14 cellular contexts compared by ENCODE assay signal in the genomic region with DNA sequence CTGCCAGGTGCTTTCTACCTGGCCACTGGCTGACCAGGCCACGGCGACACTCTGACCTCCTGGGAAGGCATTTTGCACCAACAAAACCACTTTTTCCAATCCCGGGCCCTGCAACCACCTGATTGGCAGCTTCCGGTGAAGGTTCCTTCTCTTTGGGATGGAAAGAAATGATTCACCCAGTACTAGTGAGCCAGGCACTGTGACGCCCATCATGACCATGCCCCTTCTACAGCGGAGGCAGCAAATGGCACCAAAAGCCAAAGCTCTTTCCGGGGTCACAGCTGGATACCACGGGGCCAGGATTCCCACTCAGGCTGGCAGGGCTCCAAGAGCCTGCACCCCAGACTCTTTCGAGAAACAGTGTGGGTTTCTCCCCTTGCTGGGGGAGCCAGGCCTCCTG. TPM values are rescaled to one million over a fixed set of nuclear protein-coding genes. Genes with fewer than 3 reads are reported as not detected.
DNase-seq lines count a peak whose midpoint lies in the region; ATAC-seq and FAIRE-seq lines count a peak whose summit lies in the region.
"Had no signal": no experiment of that assay in that cellular context is flagged by ENCODE, and none has a peak within 500 bp of the region (broad histone marks: within the 10 kb centered on the region; RNA-seq: fewer than 3 reads in every experiment).

No MANE protein-coding gene starts in this region.

- H3K9me3 ChIP-seq in subcutaneous abdominal adipose tissue (ENCODE audit: control insufficient read depth in 5 of 5, low read length in 5 of 5), result no peaks in the 10 kb centered on the region
- no peaks in the 10 kb centered on the region for H3K9me3 ChIP-seq in small intestine (ENCODE audit: control insufficient read depth, low read depth)

- 69 to 71% (median 70%) methylated on average over 9 of the region's 9 CpGs for WGBS in small intestine, 3 donors

- peak overlapping the region; percentile 95 for H3K27ac ChIP-seq in subcutaneous abdominal adipose tissue (ENCODE audit: low read depth, low read length)
- peak overlapping the region in 1 of 2 donors; percentile 93 for H3K27ac ChIP-seq in small intestine (ENCODE audit: low read depth in 1 of 2, low read length in 1 of 2)
- H3K27ac ChIP-seq: hepatocyte, SK-N-MC had no signal

- H3K27me3 Mint-ChIP-seq in activated naive CD4-positive, alpha-beta T cell treated with anti-CD3 and anti-CD28 coated beads for 36 hours (ENCODE audit: low read depth), result no peaks in the 10 kb centered on the region
- H3K27me3 Mint-ChIP-seq in activated T-helper 17 cell treated with anti-CD3 and anti-CD28 coated beads, Interleukin-2, amount 50 U/mL, for 72 hours, result no peaks in the 10 kb centered on the region
- H3K27me3 Mint-ChIP-seq in immature natural killer cell (ENCODE audit: low read depth in 3 of 3), result peaks cover 12 to 16% (median 14%) of the 10 kb centered on the region in 3 donors

- H3K36me3 ChIP-seq in subcutaneous abdominal adipose tissue (ENCODE audit: control insufficient read depth in 5 of 5, insufficient read depth in 5 of 5, low read length in 5 of 5) (peaks cover 0 to 44% (median 32%) of the 10 kb centered on the region in 5 donors), small intestine (ENCODE audit: control insufficient read depth in 2 of 2, insufficient read depth in 2 of 2, low read length in 2 of 2) (peaks cover 0 to 2% of the 10 kb centered on the region in 2 donors)

- peak overlapping the region in 2 of 5 donors; percentile 44 to 54 for H3K4me3 ChIP-seq in subcutaneous abdominal adipose tissue (ENCODE audit: low read depth in 1 of 5, low read length in 5 of 5)
- no peak overlapping the region for H3K4me3 ChIP-seq in small intestine (ENCODE audit: low read depth in 1 of 2, low read length in 2 of 2)
- H3K4me3 ChIP-seq: hepatocyte, SK-N-MC had no signal

- peak overlapping the region in 4 of 5 donors; percentile 16 to 80 (median 48) for H3K9ac ChIP-seq in subcutaneous abdominal adipose tissue (ENCODE audit: low read length in 5 of 5)

- H3K27me3 ChIP-seq in subcutaneous abdominal adipose tissue (ENCODE audit: control insufficient read depth in 5 of 5, insufficient read depth in 4 of 5, low read length in 5 of 5) (no peaks in the 10 kb centered on the region), small intestine (ENCODE audit: control insufficient read depth in 2 of 2, insufficient read depth in 2 of 2, low read length in 2 of 2) (no peaks in the 10 kb centered on the region)
- H3K27me3 ChIP-seq: hepatocyte had no signal

- H3K4me3 Mint-ChIP-seq in activated naive CD4-positive, alpha-beta T cell treated with anti-CD3 and anti-CD28 coated beads for 36 hours, result peak overlapping the region; percentile 80
- peak overlapping the region; percentile 94 for H3K4me3 Mint-ChIP-seq in activated T-helper 17 cell treated with anti-CD3 and anti-CD28 coated beads, Interleukin-2, amount 50 U/mL, for 72 hours
- H3K4me3 Mint-ChIP-seq in immature natural killer cell, result peak overlapping the region; percentile 35 to 95 (median 65)
- H3K4me3 Mint-ChIP-seq: nephron progenitor cell had no signal

- peak overlapping the region; percentile 100 for H3K27ac Mint-ChIP-seq in activated naive CD4-positive, alpha-beta T cell treated with anti-CD3 and anti-CD28 coated beads for 36 hours
- peak overlapping the region; percentile 98 for H3K27ac Mint-ChIP-seq in activated T-helper 17 cell treated with anti-CD3 and anti-CD28 coated beads, Interleukin-2, amount 50 U/mL, for 72 hours
- H3K27ac Mint-ChIP-seq in immature natural killer cell, result peak overlapping the region; percentile 45 to 100 (median 99)
- H3K27ac Mint-ChIP-seq: nephron progenitor cell had no signal

- H3K4me1 ChIP-seq in subcutaneous abdominal adipose tissue (ENCODE audit: control insufficient read depth in 5 of 5, insufficient read depth in 5 of 5, low read length in 5 of 5) (peaks cover 16 to 87% (median 83%) of the 10 kb centered on the region in 5 donors), small intestine (ENCODE audit: control insufficient read depth in 2 of 2, insufficient read depth in 1 of 2, low read depth in 1 of 2, low read length in 1 of 2) (peaks cover 3 to 15% of the 10 kb centered on the region in 2 donors)

- CTCF ChIA-PET in activated naive CD4-positive, alpha-beta T cell treated with anti-CD3 and anti-CD28 coated beads for 36 hours (lab: Charles Lee), result no interaction called here

- no peak for DNase-seq in activated naive CD4-positive, alpha-beta T cell treated with anti-CD3 and anti-CD28 coated beads for 36 hours
- no peak for DNase-seq in activated naive CD4-positive, alpha-beta T cell (lab: John Stamatoyannopoulos, UW)
- DNase-seq in immature natural killer cell (no peak), small intestine (no peak), superior temporal gyrus (ENCODE audit: extremely low spot score) (no peak), retina (no peak)
- DNase-seq: NCI-H510A treated with DMSO at 0.1 percent for 48 hours; nephron progenitor cell; stimulated activated CD4-positive, alpha-beta T cell treated with anti-CD3 and anti-CD28 coated beads, Interleukin-2, amount 100 ng/mL, for 48 hours had no signal

- peaks cover 34% of the 10 kb centered on the region for H3K36me3 Mint-ChIP-seq in activated naive CD4-positive, alpha-beta T cell treated with anti-CD3 and anti-CD28 coated beads for 36 hours (ENCODE audit: low read depth)
- peaks cover 67% of the 10 kb centered on the region for H3K36me3 Mint-ChIP-seq in activated T-helper 17 cell treated with anti-CD3 and anti-CD28 coated beads, Interleukin-2, amount 50 U/mL, for 72 hours (ENCODE audit: low read depth)
- H3K36me3 Mint-ChIP-seq in immature natural killer cell, result peaks cover 0 to 9% (median 4%) of the 10 kb centered on the region in 3 donors

- ATAC-seq in activated T-helper 17 cell treated with anti-CD3 and anti-CD28 coated beads, Interleukin-2, amount 50 U/mL, for 72 hours (replicated peaks), result no peak

- H3K9me3 Mint-ChIP-seq in activated naive CD4-positive, alpha-beta T cell treated with anti-CD3 and anti-CD28 coated beads for 36 hours, result no peaks in the 10 kb centered on the region
- no peaks in the 10 kb centered on the region for H3K9me3 Mint-ChIP-seq in activated T-helper 17 cell treated with anti-CD3 and anti-CD28 coated beads, Interleukin-2, amount 50 U/mL, for 72 hours
- no peaks in the 10 kb centered on the region for H3K9me3 Mint-ChIP-seq in immature natural killer cell
- H3K9me3 Mint-ChIP-seq: nephron progenitor cell had no signal

- H3K4me1 Mint-ChIP-seq in activated naive CD4-positive, alpha-beta T cell treated with anti-CD3 and anti-CD28 coated beads for 36 hours (ENCODE audit: low read depth), result peaks cover 70% of the 10 kb centered on the region
- H3K4me1 Mint-ChIP-seq in activated T-helper 17 cell treated with anti-CD3 and anti-CD28 coated beads, Interleukin-2, amount 50 U/mL, for 72 hours, result peaks cover 28% of the 10 kb centered on the region
- peaks cover 69 to 74% of the 10 kb centered on the region in 2 donors for H3K4me1 Mint-ChIP-seq in immature natural killer cell

- intact Hi-C loops in activated naive CD4-positive, alpha-beta T cell treated with anti-CD3 and anti-CD28 coated beads for 36 hours (cut with micrococcal nuclease), result no loop called here

- FAIRE-seq in small intestine (lab: Jason Lieb, UNC), result no peak
- FAIRE-seq: H54 had no signal

RNA-seq across cellular contexts. Expression of gene NOTCH1, which starts 4.7 kb away (rescaled TPM):
- total RNA-seq in activated naive CD4-positive, alpha-beta T cell treated with anti-CD3 and anti-CD28 coated beads for 36 hours, result 10 to 100 TPM; 71.4 to 80.2 TPM
- 10 to 100 TPM; 63.8 to 65.9 TPM for total RNA-seq in activated T-helper 17 cell treated with anti-CD3 and anti-CD28 coated beads, Interleukin-2, amount 50 U/mL, for 72 hours
- 10 to 100 TPM in 1 of 3 donors, 1 to 10 TPM in 1, under 1 TPM in 1; 0.98 to 22.8 (median 4.3) TPM for polyA plus RNA-seq in immature natural killer cell
- polyA plus RNA-seq in small intestine, result 10 to 100 TPM in 1 of 3 donors, 1 to 10 TPM in 2; 1.8 to 19.8 (median 1.9) TPM

RNA-seq across cellular contexts. Expression of gene SEC16A, which starts 58.3 kb away (rescaled TPM):
- 10 to 100 TPM; 44.1 to 47.3 TPM for total RNA-seq in activated naive CD4-positive, alpha-beta T cell treated with anti-CD3 and anti-CD28 coated beads for 36 hours
- 10 to 100 TPM; 56.0 to 85.3 TPM for total RNA-seq in activated T-helper 17 cell treated with anti-CD3 and anti-CD28 coated beads, Interleukin-2, amount 50 U/mL, for 72 hours
- polyA plus RNA-seq in immature natural killer cell (10 to 100 TPM in 2 of 3 donors, 1 to 10 TPM in 1; 3.9 to 46.0 (median 15.9) TPM), small intestine (10 to 100 TPM; 37.4 to 41.1 (median 38.2) TPM)
